ENCODE assay signal across 14 cellular contexts in the genomic region with DNA sequence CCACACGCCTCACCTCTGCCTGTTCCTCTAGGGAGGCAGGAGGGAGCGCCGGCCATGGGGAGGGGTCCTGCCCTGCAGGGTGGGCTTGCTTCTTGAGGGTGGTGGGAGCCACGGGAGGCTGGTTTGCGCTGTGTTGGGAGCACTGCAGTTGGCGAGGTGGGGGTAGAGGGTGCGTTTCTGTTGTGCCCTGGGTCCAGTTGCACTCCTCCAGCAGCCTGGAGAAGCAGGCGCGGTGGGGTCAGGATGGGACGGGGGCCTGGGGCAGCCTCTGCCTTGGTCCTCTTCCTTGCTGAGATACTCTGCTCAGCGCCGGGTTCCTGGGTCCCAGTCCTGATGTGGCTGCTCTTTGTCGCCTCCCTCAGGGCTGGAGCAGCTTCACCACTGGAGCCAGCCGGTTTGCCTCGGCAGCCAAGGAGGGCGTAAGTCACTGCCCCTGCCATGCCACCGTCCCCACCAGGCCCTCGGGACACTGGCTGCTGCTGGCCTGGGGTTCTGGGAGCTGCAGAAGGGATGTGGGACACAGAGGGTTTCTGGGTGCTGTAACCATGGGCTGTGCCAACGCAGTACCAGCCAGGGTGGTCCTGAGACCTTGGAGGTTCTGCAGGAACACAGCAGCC. TPM values are rescaled to one million over a fixed set of nuclear protein-coding genes. Genes with fewer than 3 reads are reported as not detected.
A peak's percentile ranks its signal among the peaks of the same experiment; 100 is the strongest.
DNase-seq lines count a peak whose midpoint lies in the region; ATAC-seq, FAIRE-seq and TF ChIP-seq lines count a peak whose summit lies in the region.
"Had no signal": no experiment of that assay in that cellular context is flagged by ENCODE, and none has a peak within 500 bp of the region (broad histone marks: within the 10 kb centered on the region; RNA-seq: fewer than 3 reads in every experiment).

No MANE protein-coding gene starts in this region.

- H3K4me3 ChIP-seq in KMS-11 (IDR thresholded peaks at IDR 0.05; ENCODE audit: insufficient read depth, low read depth, low read length) (no peak overlapping the region), bronchial epithelial cell (ENCODE audit: low read depth, low read length) (no peak overlapping the region), trophoblast cell (ENCODE audit: low read depth, low read length) (no peak overlapping the region)
- H3K4me3 ChIP-seq: thyroid gland had no signal

- H3K9me3 Mint-ChIP-seq in activated CD8-positive, alpha-beta T cell treated with anti-CD3 and anti-CD28 coated beads for 36 hours = no peaks in the 10 kb centered on the region
- H3K9me3 Mint-ChIP-seq: activated T-helper 1 cell treated with anti-CD3 and anti-CD28 coated beads, Interleukin-12 subunit alpha, Interleukin-12 subunit beta, Interleukin-2, Interleukin-4 antibody, amounts not matched to agents 30 ng/mL and 10 ng/mL and 1 ng/mL, durations not matched to agents 14 hours and 24 hours and 36 hours had no signal

- no peak overlapping the region for H3K23ac ChIP-seq in trophoblast cell (ENCODE audit: low read length)

- no CpG with 5 or more reads among the region's 19 CpGs for WGBS in trophoblast cell (ENCODE audit: extremely low coverage, insufficient coverage, insufficient read length)

- peak; percentile 31; the same call in 1 of the 2 replicates for TF ChIP-seq CTCF in KMS-11 (conservative IDR thresholded peaks at IDR 0.05; ENCODE audit: low read depth, low read length)
- TF ChIP-seq CTCF in bronchial epithelial cell (IDR thresholded peaks at IDR 0.05; ENCODE audit: insufficient read depth, low read length, severe bottlenecking) = peak; percentile 34
- TF ChIP-seq CTCF in activated CD8-positive, alpha-beta T cell treated with anti-CD3 and anti-CD28 coated beads for 36 hours (IDR thresholded peaks at IDR 0.05) = no peak

- H4K8ac ChIP-seq in trophoblast cell (ENCODE audit: low read depth, low read length) = no peak overlapping the region

- no peak overlapping the region for H4K12ac ChIP-seq in trophoblast cell (ENCODE audit: low read depth, low read length)

- no peaks in the 10 kb centered on the region for H4K20me1 ChIP-seq in KMS-11 (ENCODE audit: insufficient read depth)

- H3K4me3 Mint-ChIP-seq in activated CD8-positive, alpha-beta T cell treated with anti-CD3 and anti-CD28 coated beads for 36 hours = no peak overlapping the region
- H3K4me3 Mint-ChIP-seq: activated T-helper 1 cell treated with anti-CD3 and anti-CD28 coated beads, Interleukin-12 subunit alpha, Interleukin-12 subunit beta, Interleukin-2, Interleukin-4 antibody, amounts not matched to agents 30 ng/mL and 10 ng/mL and 1 ng/mL, durations not matched to agents 14 hours and 24 hours and 36 hours had no signal

- DNase-seq in NCI-H82 (lab: John Stamatoyannopoulos, UW) = peak; percentile 28
- no peak for DNase-seq in NCI-H82 treated with DMSO at 0.1 percent for 48 hours (lab: John Stamatoyannopoulos, UW; ENCODE audit: unreplicated experiment)
- no peak for DNase-seq in bronchial epithelial cell (ENCODE audit: low read depth)
- DNase-seq in trophoblast cell = no peak
- no peak for DNase-seq in T-helper 9 cell
- DNase-seq in ecto neural progenitor cell (ENCODE audit: low spot score) = no peak
- no peak for DNase-seq in activated CD8-positive, alpha-beta T cell treated with anti-CD3 and anti-CD28 coated beads for 36 hours
- DNase-seq: NCI-H446, nucleus accumbens, thyroid gland had no signal

- H3K36me3 Mint-ChIP-seq in activated CD8-positive, alpha-beta T cell treated with anti-CD3 and anti-CD28 coated beads for 36 hours (ENCODE audit: low read depth) = peaks cover 10% of the 10 kb centered on the region

- no peaks in the 10 kb centered on the region for H3K27me3 ChIP-seq in KMS-11 (ENCODE audit: insufficient read depth, low read depth)
- H3K27me3 ChIP-seq in bronchial epithelial cell (ENCODE audit: control insufficient read depth, insufficient read depth, low read length) = no peaks in the 10 kb centered on the region
- no peaks in the 10 kb centered on the region for H3K27me3 ChIP-seq in trophoblast cell (ENCODE audit: insufficient read depth, low read length)
- H3K27me3 ChIP-seq: thyroid gland had no signal

- no peak overlapping the region for H3K14ac ChIP-seq in trophoblast cell (ENCODE audit: low read length)

- H2AK5ac ChIP-seq in trophoblast cell (ENCODE audit: low read length) = no peak overlapping the region

- no peak overlapping the region for H2BK12ac ChIP-seq in trophoblast cell (ENCODE audit: low read length)

- H3K36me3 ChIP-seq in KMS-11 (ENCODE audit: insufficient read depth) (no peaks in the 10 kb centered on the region; the same call in 1 of the 2 replicates), bronchial epithelial cell (ENCODE audit: control insufficient read depth, insufficient read depth, low read length) (peaks cover 42% of the 10 kb centered on the region), trophoblast cell (ENCODE audit: control insufficient read depth in 1 of 2, insufficient read depth in 2 of 2, low read length in 2 of 2) (peaks cover 97 to 98% of the 10 kb centered on the region in 2 experiments)

- peaks cover 7% of the 10 kb centered on the region for H3K9me3 ChIP-seq in trophoblast cell (ENCODE audit: insufficient read depth, low read depth, low read length)
- H3K9me3 ChIP-seq: thyroid gland had no signal

- H3K9ac ChIP-seq in KMS-11 (no peak overlapping the region), trophoblast cell (ENCODE audit: low read length) (no peak overlapping the region)

- FAIRE-seq in bronchial epithelial cell (lab: Jason Lieb, UNC) = no peak
- FAIRE-seq: colon, GM18507 had no signal

- H3K27me3 Mint-ChIP-seq in activated CD8-positive, alpha-beta T cell treated with anti-CD3 and anti-CD28 coated beads for 36 hours = no peaks in the 10 kb centered on the region

- H3K18ac ChIP-seq in trophoblast cell (ENCODE audit: low read length) = no peak overlapping the region

- no peak overlapping the region for H2BK120ac ChIP-seq in trophoblast cell (ENCODE audit: insufficient read depth, low read length, poor library complexity)

- H3K4me1 ChIP-seq in KMS-11 (ENCODE audit: low read depth, poor library complexity, severe bottlenecking) (no peaks in the 10 kb centered on the region), trophoblast cell (ENCODE audit: control insufficient read depth in 1 of 2, insufficient read depth in 2 of 2, low read length in 2 of 2) (no peaks in the 10 kb centered on the region)
- H3K4me1 ChIP-seq: thyroid gland had no signal

- H3K79me2 ChIP-seq in KMS-11 (ENCODE audit: insufficient read depth, low read depth) = peaks cover 10% of the 10 kb centered on the region; the same call in 1 of the 2 replicates
- no peaks in the 10 kb centered on the region for H3K79me2 ChIP-seq in trophoblast cell (ENCODE audit: control insufficient read depth, insufficient read depth, low read length, poor library complexity)

- no peaks in the 10 kb centered on the region for H3K79me1 ChIP-seq in trophoblast cell (ENCODE audit: low read length)

- CTCF ChIA-PET in activated CD8-positive, alpha-beta T cell treated with anti-CD3 and anti-CD28 coated beads for 36 hours (lab: Charles Lee) = interaction anchor here (0.7 to 3.0 kb wide), 3 partner anchors 8 to 58 kb away, joined by 3 to 18 read pairs (median 12); partner anchors contain the start of gene COL20A1

- no peak overlapping the region for H2AFZ ChIP-seq in KMS-11 (ENCODE audit: low read depth)
- no peak overlapping the region for H2AFZ ChIP-seq in trophoblast cell (ENCODE audit: insufficient read depth, low read length, poor library complexity)

- no peak overlapping the region for H4K91ac ChIP-seq in trophoblast cell (ENCODE audit: low read depth, low read length)

- POLR2A ChIA-PET in activated CD8-positive, alpha-beta T cell treated with anti-CD3 and anti-CD28 coated beads for 36 hours (lab: Charles Lee) = interaction anchor here (1.7 kb wide), 1 partner anchor 8 kb away, joined by 4 read pairs; the partner anchor contains the start of gene ARFGAP1

- peaks cover 3% of the 10 kb centered on the region for H3K4me1 Mint-ChIP-seq in activated CD8-positive, alpha-beta T cell treated with anti-CD3 and anti-CD28 coated beads for 36 hours (ENCODE audit: low read depth)

- ATAC-seq in activated CD8-positive, alpha-beta T cell treated with anti-CD3 and anti-CD28 coated beads for 36 hours = no peak

- no peak overlapping the region for H3K27ac Mint-ChIP-seq in activated CD8-positive, alpha-beta T cell treated with anti-CD3 and anti-CD28 coated beads for 36 hours
- H3K27ac Mint-ChIP-seq: activated T-helper 1 cell treated with anti-CD3 and anti-CD28 coated beads, Interleukin-12 subunit alpha, Interleukin-12 subunit beta, Interleukin-2, Interleukin-4 antibody, amounts not matched to agents 30 ng/mL and 10 ng/mL and 1 ng/mL, durations not matched to agents 14 hours and 24 hours and 36 hours had no signal

- H3K27ac ChIP-seq in KMS-11 = no peak overlapping the region
- H3K27ac ChIP-seq in trophoblast cell (ENCODE audit: low read depth, low read length) = no peak overlapping the region
- H3K27ac ChIP-seq: thyroid gland had no signal

- H3K4ac ChIP-seq in trophoblast cell (ENCODE audit: low read depth, low read length) = peak overlapping the region; percentile 16

- no peak overlapping the region for H3K4me2 ChIP-seq in KMS-11
- no peak overlapping the region for H3K4me2 ChIP-seq in trophoblast cell (ENCODE audit: low read length)

- no peak overlapping the region for H2BK5ac ChIP-seq in trophoblast cell (ENCODE audit: low read depth, low read length, poor library complexity)

- intact Hi-C loops in activated CD8-positive, alpha-beta T cell treated with anti-CD3 and anti-CD28 coated beads for 36 hours (cut with micrococcal nuclease) = no loop called here

RNA-seq across cellular contexts. Expression of gene ARFGAP1, which starts 8.4 kb away (rescaled TPM):
- total RNA-seq in bronchial epithelial cell = 48.8 and 49.2 TPM in 2 replicates
- 83.1 and 87.4 TPM in 2 replicates for polyA plus RNA-seq in trophoblast cell (2013)
- 10 to 100 TPM; 71.3 to 75.0 TPM for total RNA-seq in activated CD8-positive, alpha-beta T cell treated with anti-CD3 and anti-CD28 coated beads for 36 hours

RNA-seq across cellular contexts. Expression of gene COL20A1, which starts 11.9 kb away (rescaled TPM):
- total RNA-seq in bronchial epithelial cell = not detected in 2 replicates
- 0.23 and 0.26 TPM in 2 replicates for polyA plus RNA-seq in trophoblast cell (2013)
- total RNA-seq in activated CD8-positive, alpha-beta T cell treated with anti-CD3 and anti-CD28 coated beads for 36 hours = under 1 TPM in 1 of 2 experiments, not detected in 1; 0.04 TPM
- total RNA-seq: activated T-helper 1 cell treated with anti-CD3 and anti-CD28 coated beads, Interleukin-12 subunit alpha, Interleukin-12 subunit beta, Interleukin-2, Interleukin-4 antibody, amounts not matched to agents 30 ng/mL and 10 ng/mL and 1 ng/mL, durations not matched to agents 14 hours and 24 hours and 36 hours had no signal

RNA-seq across cellular contexts. Expression of gene NKAIN4, which starts 26.8 kb away (rescaled TPM):
- total RNA-seq in bronchial epithelial cell = 0.13 and 1.1 TPM in 2 replicates
- polyA plus RNA-seq in trophoblast cell (2013) = 40.3 and 44.3 TPM in 2 replicates
- total RNA-seq in activated CD8-positive, alpha-beta T cell treated with anti-CD3 and anti-CD28 coated beads for 36 hours = not detected
- total RNA-seq: activated T-helper 1 cell treated with anti-CD3 and anti-CD28 coated beads, Interleukin-12 subunit alpha, Interleukin-12 subunit beta, Interleukin-2, Interleukin-4 antibody, amounts not matched to agents 30 ng/mL and 10 ng/mL and 1 ng/mL, durations not matched to agents 14 hours and 24 hours and 36 hours had no signal

RNA-seq across cellular contexts. Expression of gene BIRC7, which starts 45.3 kb away (rescaled TPM):
- total RNA-seq in bronchial epithelial cell = not detected in 2 replicates
- polyA plus RNA-seq in trophoblast cell (2013) = 12.8 and 14.9 TPM in 2 replicates
- total RNA-seq in activated CD8-positive, alpha-beta T cell treated with anti-CD3 and anti-CD28 coated beads for 36 hours = 1 to 10 TPM; 5.1 to 5.3 TPM
- total RNA-seq: activated T-helper 1 cell treated with anti-CD3 and anti-CD28 coated beads, Interleukin-12 subunit alpha, Interleukin-12 subunit beta, Interleukin-2, Interleukin-4 antibody, amounts not matched to agents 30 ng/mL and 10 ng/mL and 1 ng/mL, durations not matched to agents 14 hours and 24 hours and 36 hours; thyroid gland had no signal
